Comparison of ENCODE assay signal across 1 cellular context in the genomic region with DNA sequence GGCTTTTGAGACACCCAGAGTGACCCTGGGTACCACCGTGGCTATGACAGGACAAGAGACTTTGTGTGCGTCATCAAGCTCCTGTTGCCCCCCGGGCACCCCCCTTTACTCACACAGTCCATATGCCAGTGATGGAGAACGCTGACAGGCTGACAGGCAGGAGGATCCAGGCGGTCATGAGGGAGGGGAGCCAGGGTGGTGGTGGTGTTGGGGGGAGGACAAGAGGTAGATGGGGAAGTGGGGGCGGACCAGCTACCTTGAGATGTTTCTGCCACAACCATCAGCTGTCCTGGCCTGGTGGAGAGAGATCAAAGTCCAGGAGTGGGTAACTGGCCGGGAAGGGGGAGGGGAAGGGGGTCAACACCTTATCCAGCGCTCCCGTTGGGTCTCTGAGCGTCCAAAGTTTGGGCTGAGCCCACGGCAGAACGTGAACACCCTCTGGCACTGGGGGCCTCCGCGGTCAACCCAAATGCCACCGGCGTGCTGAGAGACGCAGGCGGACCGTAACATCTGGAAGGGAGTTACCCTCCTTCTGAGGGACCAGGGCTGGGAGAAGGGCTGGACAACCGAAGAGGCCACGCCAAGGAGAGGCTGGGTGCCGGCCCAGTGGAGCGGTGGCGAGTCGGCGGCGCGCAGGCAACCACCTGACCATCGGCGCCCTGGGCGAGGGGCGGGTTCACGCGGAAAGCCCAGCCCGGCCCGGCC.
TF ChIP-seq lines count a peak whose summit lies in the region.

No MANE protein-coding gene starts in this region.

TF ChIP-seq in K562, 482 proteins besides CTCF, POLR2A, EP300 and RAD21 (continued from another document):
- TF ChIP-seq, protein P1, sequence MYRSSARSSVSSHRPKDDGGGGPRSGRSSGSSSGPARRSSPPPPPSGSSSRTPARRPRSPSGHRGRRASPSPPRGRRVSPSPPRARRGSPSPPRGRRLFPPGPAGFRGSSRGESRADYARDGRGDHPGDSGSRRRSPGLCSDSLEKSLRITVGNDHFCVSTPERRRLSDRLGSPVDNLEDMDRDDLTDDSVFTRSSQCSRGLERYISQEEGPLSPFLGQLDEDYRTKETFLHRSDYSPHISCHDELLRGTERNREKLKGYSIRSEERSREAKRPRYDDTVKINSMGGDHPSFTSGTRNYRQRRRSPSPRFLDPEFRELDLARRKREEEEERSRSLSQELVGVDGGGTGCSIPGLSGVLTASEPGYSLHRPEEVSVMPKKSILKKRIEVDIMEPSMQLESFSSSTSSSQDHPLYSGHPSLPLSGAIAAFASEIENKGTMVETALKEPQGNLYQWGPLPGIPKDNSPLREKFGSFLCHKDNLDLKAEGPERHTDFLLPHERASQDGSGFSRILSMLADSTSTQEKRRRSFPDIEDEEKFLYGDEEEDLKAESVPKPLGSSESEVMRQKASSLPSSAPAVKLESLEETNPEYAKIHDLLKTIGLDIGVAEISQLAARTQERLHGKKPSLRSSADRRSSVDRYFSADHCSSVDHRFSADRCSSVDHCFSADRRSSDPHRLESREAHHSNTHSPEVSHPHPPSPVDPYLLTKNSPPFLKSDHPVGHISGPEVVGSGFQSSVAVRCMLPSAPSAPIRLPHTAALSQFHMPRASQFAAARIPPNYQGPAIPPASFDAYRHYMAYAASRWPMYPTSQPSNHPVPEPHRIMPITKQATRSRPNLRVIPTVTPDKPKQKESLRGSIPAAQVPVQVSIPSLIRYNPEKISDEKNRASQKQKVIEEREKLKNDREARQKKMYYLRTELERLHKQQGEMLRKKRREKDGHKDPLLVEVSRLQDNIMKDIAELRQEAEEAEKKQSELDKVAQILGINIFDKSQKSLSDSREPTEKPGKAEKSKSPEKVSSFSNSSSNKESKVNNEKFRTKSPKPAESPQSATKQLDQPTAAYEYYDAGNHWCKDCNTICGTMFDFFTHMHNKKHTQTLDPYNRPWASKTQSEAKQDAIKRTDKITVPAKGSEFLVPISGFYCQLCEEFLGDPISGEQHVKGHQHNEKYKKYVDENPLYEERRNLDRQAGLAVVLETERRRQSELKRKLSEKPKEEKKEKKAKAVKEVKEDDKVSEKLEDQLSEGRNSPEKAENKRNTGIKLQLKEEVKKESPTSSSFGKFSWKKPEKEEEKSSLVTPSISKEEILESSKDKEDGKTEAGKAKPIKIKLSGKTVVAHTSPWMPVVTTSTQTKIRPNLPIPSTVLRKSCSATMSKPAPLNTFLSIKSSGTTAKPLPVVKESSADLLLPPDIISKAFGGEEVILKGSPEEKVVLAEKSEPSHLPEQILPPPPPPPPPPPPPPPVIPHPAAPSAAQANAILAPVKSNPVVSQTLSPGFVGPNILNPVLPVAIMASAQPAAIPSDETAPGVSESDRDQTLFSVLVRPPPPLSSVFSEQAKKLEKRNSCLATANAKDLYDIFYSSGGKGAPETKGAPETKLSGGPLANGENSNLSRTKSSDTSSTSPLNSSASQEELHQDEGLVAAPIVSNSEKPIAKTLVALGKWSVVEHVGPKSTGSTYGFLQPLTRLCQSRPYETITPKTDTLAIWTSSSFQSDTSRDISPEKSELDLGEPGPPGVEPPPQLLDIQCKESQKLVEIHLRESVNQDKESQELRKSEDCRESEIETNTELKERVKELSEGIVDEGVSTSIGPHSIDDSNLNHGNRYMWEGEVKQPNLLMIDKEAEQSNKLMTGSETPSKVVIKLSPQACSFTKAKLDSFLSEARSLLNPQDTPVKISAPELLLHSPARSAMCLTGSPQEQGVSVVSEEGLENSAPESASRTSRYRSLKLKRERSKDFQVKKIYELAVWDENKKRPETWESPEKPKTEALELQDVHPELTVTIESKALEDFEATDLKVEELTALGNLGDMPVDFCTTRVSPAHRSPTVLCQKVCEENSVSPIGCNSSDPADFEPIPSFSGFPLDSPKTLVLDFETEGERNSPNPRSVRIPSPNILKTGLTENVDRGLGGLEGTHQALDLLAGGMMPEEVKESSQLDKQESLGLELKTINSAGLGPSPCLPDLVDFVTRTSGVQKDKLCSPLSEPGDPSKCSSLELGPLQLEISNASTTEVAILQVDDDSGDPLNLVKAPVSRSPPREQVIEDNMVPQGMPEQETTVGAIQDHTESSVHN (IDR thresholded peaks at IDR 0.05; ENCODE audit: borderline replicate concordance in 1 of 2, low read depth in 1 of 2), result no peak
- TF ChIP-seq ARID1B (IDR thresholded peaks at IDR 0.05) (no peak), ZC3H4 (CRISPR knock-in tag; IDR thresholded peaks at IDR 0.05; ENCODE audit: borderline replicate concordance) (no peak), TBP (optimal IDR thresholded peaks at IDR 0.05; ENCODE audit: low read depth, low read length) (no peak), TAF9B (IDR thresholded peaks at IDR 0.05; ENCODE audit: partially characterized antibody) (no peak), ZNF263 (CRISPR knock-in tag; IDR thresholded peaks at IDR 0.05; ENCODE audit: borderline replicate concordance) (no peak)
- TF ChIP-seq, protein P2, sequence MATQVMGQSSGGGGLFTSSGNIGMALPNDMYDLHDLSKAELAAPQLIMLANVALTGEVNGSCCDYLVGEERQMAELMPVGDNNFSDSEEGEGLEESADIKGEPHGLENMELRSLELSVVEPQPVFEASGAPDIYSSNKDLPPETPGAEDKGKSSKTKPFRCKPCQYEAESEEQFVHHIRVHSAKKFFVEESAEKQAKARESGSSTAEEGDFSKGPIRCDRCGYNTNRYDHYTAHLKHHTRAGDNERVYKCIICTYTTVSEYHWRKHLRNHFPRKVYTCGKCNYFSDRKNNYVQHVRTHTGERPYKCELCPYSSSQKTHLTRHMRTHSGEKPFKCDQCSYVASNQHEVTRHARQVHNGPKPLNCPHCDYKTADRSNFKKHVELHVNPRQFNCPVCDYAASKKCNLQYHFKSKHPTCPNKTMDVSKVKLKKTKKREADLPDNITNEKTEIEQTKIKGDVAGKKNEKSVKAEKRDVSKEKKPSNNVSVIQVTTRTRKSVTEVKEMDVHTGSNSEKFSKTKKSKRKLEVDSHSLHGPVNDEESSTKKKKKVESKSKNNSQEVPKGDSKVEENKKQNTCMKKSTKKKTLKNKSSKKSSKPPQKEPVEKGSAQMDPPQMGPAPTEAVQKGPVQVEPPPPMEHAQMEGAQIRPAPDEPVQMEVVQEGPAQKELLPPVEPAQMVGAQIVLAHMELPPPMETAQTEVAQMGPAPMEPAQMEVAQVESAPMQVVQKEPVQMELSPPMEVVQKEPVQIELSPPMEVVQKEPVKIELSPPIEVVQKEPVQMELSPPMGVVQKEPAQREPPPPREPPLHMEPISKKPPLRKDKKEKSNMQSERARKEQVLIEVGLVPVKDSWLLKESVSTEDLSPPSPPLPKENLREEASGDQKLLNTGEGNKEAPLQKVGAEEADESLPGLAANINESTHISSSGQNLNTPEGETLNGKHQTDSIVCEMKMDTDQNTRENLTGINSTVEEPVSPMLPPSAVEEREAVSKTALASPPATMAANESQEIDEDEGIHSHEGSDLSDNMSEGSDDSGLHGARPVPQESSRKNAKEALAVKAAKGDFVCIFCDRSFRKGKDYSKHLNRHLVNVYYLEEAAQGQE (CRISPR knock-in tag; IDR thresholded peaks at IDR 0.05; ENCODE audit: low read depth), result 0 out of 2 replicates have a peak, but pooled peaks have one; percentile 52
- TF ChIP-seq, protein P3, sequence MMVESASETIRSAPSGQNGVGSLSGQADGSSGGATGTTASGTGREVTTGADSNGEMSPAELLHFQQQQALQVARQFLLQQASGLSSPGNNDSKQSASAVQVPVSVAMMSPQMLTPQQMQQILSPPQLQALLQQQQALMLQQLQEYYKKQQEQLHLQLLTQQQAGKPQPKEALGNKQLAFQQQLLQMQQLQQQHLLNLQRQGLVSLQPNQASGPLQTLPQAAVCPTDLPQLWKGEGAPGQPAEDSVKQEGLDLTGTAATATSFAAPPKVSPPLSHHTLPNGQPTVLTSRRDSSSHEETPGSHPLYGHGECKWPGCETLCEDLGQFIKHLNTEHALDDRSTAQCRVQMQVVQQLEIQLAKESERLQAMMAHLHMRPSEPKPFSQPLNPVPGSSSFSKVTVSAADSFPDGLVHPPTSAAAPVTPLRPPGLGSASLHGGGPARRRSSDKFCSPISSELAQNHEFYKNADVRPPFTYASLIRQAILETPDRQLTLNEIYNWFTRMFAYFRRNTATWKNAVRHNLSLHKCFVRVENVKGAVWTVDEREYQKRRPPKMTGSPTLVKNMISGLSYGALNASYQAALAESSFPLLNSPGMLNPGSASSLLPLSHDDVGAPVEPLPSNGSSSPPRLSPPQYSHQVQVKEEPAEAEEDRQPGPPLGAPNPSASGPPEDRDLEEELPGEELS (CRISPR knock-in tag; IDR thresholded peaks at IDR 0.05; ENCODE audit: borderline replicate concordance), result no peak
- TF ChIP-seq, protein P4, sequence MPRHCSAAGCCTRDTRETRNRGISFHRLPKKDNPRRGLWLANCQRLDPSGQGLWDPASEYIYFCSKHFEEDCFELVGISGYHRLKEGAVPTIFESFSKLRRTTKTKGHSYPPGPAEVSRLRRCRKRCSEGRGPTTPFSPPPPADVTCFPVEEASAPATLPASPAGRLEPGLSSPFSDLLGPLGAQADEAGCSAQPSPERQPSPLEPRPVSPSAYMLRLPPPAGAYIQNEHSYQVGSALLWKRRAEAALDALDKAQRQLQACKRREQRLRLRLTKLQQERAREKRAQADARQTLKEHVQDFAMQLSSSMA (CRISPR knock-in tag; IDR thresholded peaks at IDR 0.05), result 0 out of 2 replicates have a peak, but pooled peaks have one; percentile 51
- TF ChIP-seq, protein P5, sequence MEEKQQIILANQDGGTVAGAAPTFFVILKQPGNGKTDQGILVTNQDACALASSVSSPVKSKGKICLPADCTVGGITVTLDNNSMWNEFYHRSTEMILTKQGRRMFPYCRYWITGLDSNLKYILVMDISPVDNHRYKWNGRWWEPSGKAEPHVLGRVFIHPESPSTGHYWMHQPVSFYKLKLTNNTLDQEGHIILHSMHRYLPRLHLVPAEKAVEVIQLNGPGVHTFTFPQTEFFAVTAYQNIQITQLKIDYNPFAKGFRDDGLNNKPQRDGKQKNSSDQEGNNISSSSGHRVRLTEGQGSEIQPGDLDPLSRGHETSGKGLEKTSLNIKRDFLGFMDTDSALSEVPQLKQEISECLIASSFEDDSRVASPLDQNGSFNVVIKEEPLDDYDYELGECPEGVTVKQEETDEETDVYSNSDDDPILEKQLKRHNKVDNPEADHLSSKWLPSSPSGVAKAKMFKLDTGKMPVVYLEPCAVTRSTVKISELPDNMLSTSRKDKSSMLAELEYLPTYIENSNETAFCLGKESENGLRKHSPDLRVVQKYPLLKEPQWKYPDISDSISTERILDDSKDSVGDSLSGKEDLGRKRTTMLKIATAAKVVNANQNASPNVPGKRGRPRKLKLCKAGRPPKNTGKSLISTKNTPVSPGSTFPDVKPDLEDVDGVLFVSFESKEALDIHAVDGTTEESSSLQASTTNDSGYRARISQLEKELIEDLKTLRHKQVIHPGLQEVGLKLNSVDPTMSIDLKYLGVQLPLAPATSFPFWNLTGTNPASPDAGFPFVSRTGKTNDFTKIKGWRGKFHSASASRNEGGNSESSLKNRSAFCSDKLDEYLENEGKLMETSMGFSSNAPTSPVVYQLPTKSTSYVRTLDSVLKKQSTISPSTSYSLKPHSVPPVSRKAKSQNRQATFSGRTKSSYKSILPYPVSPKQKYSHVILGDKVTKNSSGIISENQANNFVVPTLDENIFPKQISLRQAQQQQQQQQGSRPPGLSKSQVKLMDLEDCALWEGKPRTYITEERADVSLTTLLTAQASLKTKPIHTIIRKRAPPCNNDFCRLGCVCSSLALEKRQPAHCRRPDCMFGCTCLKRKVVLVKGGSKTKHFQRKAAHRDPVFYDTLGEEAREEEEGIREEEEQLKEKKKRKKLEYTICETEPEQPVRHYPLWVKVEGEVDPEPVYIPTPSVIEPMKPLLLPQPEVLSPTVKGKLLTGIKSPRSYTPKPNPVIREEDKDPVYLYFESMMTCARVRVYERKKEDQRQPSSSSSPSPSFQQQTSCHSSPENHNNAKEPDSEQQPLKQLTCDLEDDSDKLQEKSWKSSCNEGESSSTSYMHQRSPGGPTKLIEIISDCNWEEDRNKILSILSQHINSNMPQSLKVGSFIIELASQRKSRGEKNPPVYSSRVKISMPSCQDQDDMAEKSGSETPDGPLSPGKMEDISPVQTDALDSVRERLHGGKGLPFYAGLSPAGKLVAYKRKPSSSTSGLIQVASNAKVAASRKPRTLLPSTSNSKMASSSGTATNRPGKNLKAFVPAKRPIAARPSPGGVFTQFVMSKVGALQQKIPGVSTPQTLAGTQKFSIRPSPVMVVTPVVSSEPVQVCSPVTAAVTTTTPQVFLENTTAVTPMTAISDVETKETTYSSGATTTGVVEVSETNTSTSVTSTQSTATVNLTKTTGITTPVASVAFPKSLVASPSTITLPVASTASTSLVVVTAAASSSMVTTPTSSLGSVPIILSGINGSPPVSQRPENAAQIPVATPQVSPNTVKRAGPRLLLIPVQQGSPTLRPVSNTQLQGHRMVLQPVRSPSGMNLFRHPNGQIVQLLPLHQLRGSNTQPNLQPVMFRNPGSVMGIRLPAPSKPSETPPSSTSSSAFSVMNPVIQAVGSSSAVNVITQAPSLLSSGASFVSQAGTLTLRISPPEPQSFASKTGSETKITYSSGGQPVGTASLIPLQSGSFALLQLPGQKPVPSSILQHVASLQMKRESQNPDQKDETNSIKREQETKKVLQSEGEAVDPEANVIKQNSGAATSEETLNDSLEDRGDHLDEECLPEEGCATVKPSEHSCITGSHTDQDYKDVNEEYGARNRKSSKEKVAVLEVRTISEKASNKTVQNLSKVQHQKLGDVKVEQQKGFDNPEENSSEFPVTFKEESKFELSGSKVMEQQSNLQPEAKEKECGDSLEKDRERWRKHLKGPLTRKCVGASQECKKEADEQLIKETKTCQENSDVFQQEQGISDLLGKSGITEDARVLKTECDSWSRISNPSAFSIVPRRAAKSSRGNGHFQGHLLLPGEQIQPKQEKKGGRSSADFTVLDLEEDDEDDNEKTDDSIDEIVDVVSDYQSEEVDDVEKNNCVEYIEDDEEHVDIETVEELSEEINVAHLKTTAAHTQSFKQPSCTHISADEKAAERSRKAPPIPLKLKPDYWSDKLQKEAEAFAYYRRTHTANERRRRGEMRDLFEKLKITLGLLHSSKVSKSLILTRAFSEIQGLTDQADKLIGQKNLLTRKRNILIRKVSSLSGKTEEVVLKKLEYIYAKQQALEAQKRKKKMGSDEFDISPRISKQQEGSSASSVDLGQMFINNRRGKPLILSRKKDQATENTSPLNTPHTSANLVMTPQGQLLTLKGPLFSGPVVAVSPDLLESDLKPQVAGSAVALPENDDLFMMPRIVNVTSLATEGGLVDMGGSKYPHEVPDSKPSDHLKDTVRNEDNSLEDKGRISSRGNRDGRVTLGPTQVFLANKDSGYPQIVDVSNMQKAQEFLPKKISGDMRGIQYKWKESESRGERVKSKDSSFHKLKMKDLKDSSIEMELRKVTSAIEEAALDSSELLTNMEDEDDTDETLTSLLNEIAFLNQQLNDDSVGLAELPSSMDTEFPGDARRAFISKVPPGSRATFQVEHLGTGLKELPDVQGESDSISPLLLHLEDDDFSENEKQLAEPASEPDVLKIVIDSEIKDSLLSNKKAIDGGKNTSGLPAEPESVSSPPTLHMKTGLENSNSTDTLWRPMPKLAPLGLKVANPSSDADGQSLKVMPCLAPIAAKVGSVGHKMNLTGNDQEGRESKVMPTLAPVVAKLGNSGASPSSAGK (IDR thresholded peaks at IDR 0.05), result no peak
